ENCODE assay signal across 23 cellular contexts in genomic region chr6:80314531-80314930, GRCh38.
DNase-seq lines count a peak whose midpoint lies in the region; ATAC-seq, FAIRE-seq and TF ChIP-seq lines count a peak whose summit lies in the region.
"Had no signal": no experiment of that assay in that cellular context is flagged by ENCODE, and none has a peak within 500 bp of the region (broad histone marks: within the 10 kb centered on the region; RNA-seq: fewer than 3 reads in every experiment).

No MANE protein-coding gene starts in this region.

- no peak for TF ChIP-seq RAD21 in HepG2 (CRISPR knock-in tag; IDR thresholded peaks at IDR 0.05)

- H3K18ac ChIP-seq in neuronal stem cell (ENCODE audit: low read length), result peak overlapping the region; percentile 57

- POLR2A ChIA-PET in HepG2 (lab: Yijun Ruan, JAX), result no interaction called here

- TF ChIP-seq CTCF in HepG2 (CRISPR knock-in tag; IDR thresholded peaks at IDR 0.05), result no peak
- no peak for TF ChIP-seq CTCF in right lobe of liver (IDR thresholded peaks at IDR 0.05)
- no peak for TF ChIP-seq CTCF in thyroid gland (IDR thresholded peaks at IDR 0.05)

- H3K9ac ChIP-seq in HepG2 (ENCODE audit: insufficient read depth, low read depth, low read length) (no peak overlapping the region), neuronal stem cell (ENCODE audit: low read depth, low read length, poor library complexity) (no peak overlapping the region)
- H3K9ac ChIP-seq: BLaER1 treated with 17β-estradiol and CSF1 and Interleukin-3, amounts not matched to agents 10 nM and 100 nM had no signal

- H3K4me2 ChIP-seq in HepG2 (ENCODE audit: low read depth, low read length) (no peak overlapping the region), neuronal stem cell (ENCODE audit: insufficient read depth, low read length, poor library complexity, severe bottlenecking) (no peak overlapping the region)
- H3K4me2 ChIP-seq: BLaER1 treated with 17β-estradiol and CSF1 and Interleukin-3, amounts not matched to agents 10 nM and 100 nM had no signal

- H4K20me1 ChIP-seq in HepG2 (ENCODE audit: insufficient read depth, low read length), result no peaks in the 10 kb centered on the region
- H4K20me1 ChIP-seq: BLaER1 treated with 17β-estradiol and CSF1 and Interleukin-3, amounts not matched to agents 10 nM and 100 nM had no signal

- H2BK12ac ChIP-seq in neuronal stem cell (ENCODE audit: low read length), result no peak overlapping the region

- H3K27ac ChIP-seq in HepG2 (ENCODE audit: extremely low read length, insufficient read depth, low read length) (no peak overlapping the region), right lobe of liver (no peak overlapping the region), neuronal stem cell (replicated peaks; ENCODE audit: low read length) (no peak overlapping the region), thyroid gland (no peak overlapping the region)
- H3K27ac ChIP-seq: 22Rv1; BLaER1 treated with 17β-estradiol and CSF1 and Interleukin-3, amounts not matched to agents 10 nM and 100 nM had no signal

- H3K27me3 ChIP-seq in HepG2 (ENCODE audit: control insufficient read depth in 1 of 2, insufficient read depth in 2 of 2, low read length in 2 of 2) (no peaks in the 10 kb centered on the region), right lobe of liver (no peaks in the 10 kb centered on the region), neuronal stem cell (ENCODE audit: control insufficient read depth in 3 of 3, insufficient read depth in 3 of 3, low read depth in 1 of 3, low read length in 3 of 3) (no peaks in the 10 kb centered on the region), thyroid gland (no peaks in the 10 kb centered on the region)
- H3K27me3 ChIP-seq: BE2C; BLaER1 treated with 17β-estradiol and CSF1 and Interleukin-3, amounts not matched to agents 10 nM and 100 nM had no signal

- H3K14ac ChIP-seq in neuronal stem cell (ENCODE audit: low read length), result no peak overlapping the region

- H3K4me1 ChIP-seq in HepG2 (ENCODE audit: insufficient read depth, low read length), result no peaks in the 10 kb centered on the region
- H3K4me1 ChIP-seq in right lobe of liver, result no peaks in the 10 kb centered on the region
- H3K4me1 ChIP-seq in neuronal stem cell (ENCODE audit: control insufficient read depth in 2 of 2, insufficient read depth in 1 of 2, low read depth in 1 of 2, low read length in 2 of 2), result peaks cover 0 to 2% of the 10 kb centered on the region in 2 donors
- no peaks in the 10 kb centered on the region for H3K4me1 ChIP-seq in thyroid gland
- H3K4me1 ChIP-seq: BLaER1 treated with 17β-estradiol and CSF1 and Interleukin-3, amounts not matched to agents 10 nM and 100 nM had no signal

- in situ Hi-C loops in HepG2 (cut with HindIII; ENCODE audit: extremely low pct_ligation_motif_present, low pct_unique_long_range_greater_than_20kb), result no loop called here

- no peak overlapping the region for H4K8ac ChIP-seq in neuronal stem cell (ENCODE audit: low read depth, low read length)

- H3K9me3 ChIP-seq in HepG2 (ENCODE audit: low read length) (no peaks in the 10 kb centered on the region), right lobe of liver (no peaks in the 10 kb centered on the region), neuronal stem cell (replicated peaks in 1 of 2; ENCODE audit: control insufficient read depth in 2 of 2, insufficient read depth in 1 of 2, low read depth in 1 of 2, low read length in 2 of 2) (peaks cover 2 to 18% of the 10 kb centered on the region in 2 donors), thyroid gland (no peaks in the 10 kb centered on the region)
- H3K9me3 ChIP-seq: BE2C; BLaER1 treated with 17β-estradiol and CSF1 and Interleukin-3, amounts not matched to agents 10 nM and 100 nM had no signal

- H4K91ac ChIP-seq in neuronal stem cell (ENCODE audit: low read depth, low read length, poor library complexity), result no peak overlapping the region

- ATAC-seq in HepG2, result no peak
- ATAC-seq in right lobe of liver, result no peak
- ATAC-seq: GM12878 had no signal

- peak overlapping the region; percentile 39 for H3K23ac ChIP-seq in neuronal stem cell (ENCODE audit: low read depth, low read length, poor library complexity)

- H2AK5ac ChIP-seq in neuronal stem cell (ENCODE audit: low read depth, low read length), result no peak overlapping the region

- H2BK15ac ChIP-seq in neuronal stem cell (ENCODE audit: low read length), result no peak overlapping the region

- TF ChIP-seq EP300 in HepG2 (IDR thresholded peaks at IDR 0.05; ENCODE audit: low read depth in 2 of 2, low read length in 2 of 2) (no peak), HepG2 (CRISPR knock-in tag; IDR thresholded peaks at IDR 0.05; ENCODE audit: borderline replicate concordance) (no peak)

- H3K79me2 ChIP-seq in HepG2 (ENCODE audit: insufficient read depth, low read length), result no peaks in the 10 kb centered on the region

- intact Hi-C loops in HepG2 (cut with micrococcal nuclease; ENCODE audit: unreplicated experiment) (no loop called here), right lobe of liver (cut with DNase I) (no loop called here), thyroid gland (cut with DNase I) (no loop called here)

- FAIRE-seq in HepG2 (lab: Jason Lieb, UNC), result no peak
- FAIRE-seq: A204.1, D721Med, GM12878 had no signal

- no peak overlapping the region for H3K4me3 ChIP-seq in HepG2 (replicated peaks in 1 of 3; ENCODE audit: insufficient read depth in 1 of 3, low read depth in 2 of 3, low read length in 3 of 3)
- H3K4me3 ChIP-seq in right lobe of liver, result no peak overlapping the region
- H3K4me3 ChIP-seq in neuronal stem cell (ENCODE audit: low read length in 2 of 2), result no peak overlapping the region
- H3K4me3 ChIP-seq in thyroid gland (replicated peaks in 1 of 3), result no peak overlapping the region
- H3K4me3 ChIP-seq: BLaER1 treated with 17β-estradiol and CSF1 and Interleukin-3, amounts not matched to agents 10 nM and 100 nM; GM12878 had no signal

- no peak overlapping the region for H3K4ac ChIP-seq in neuronal stem cell (ENCODE audit: low read length)

- H3K36me3 ChIP-seq in HepG2 (replicated peaks in 1 of 2; ENCODE audit: control insufficient read depth in 1 of 2, insufficient read depth in 2 of 2, low read length in 2 of 2) (no peaks in the 10 kb centered on the region), right lobe of liver (no peaks in the 10 kb centered on the region), neuronal stem cell (replicated peaks in 1 of 2; ENCODE audit: control insufficient read depth in 2 of 2, insufficient read depth in 2 of 2, low read length in 2 of 2) (no peaks in the 10 kb centered on the region), thyroid gland (no peaks in the 10 kb centered on the region)
- H3K36me3 ChIP-seq: BE2C; BLaER1 treated with 17β-estradiol and CSF1 and Interleukin-3, amounts not matched to agents 10 nM and 100 nM had no signal

- H2BK120ac ChIP-seq in neuronal stem cell (ENCODE audit: low read depth, low read length), result peak overlapping the region; percentile 47

- CTCF ChIA-PET in HepG2 (lab: Yijun Ruan, JAX; ENCODE audit: low intra/inter-chr PET ratio, low total read pairs), result no interaction called here

- TF ChIP-seq POLR2A in HepG2 (IDR thresholded peaks at IDR 0.05; ENCODE audit: insufficient read depth in 1 of 2, low read depth in 2 of 2, low read length in 2 of 2) (no peak), right lobe of liver (IDR thresholded peaks at IDR 0.05) (no peak), thyroid gland (IDR thresholded peaks at IDR 0.05) (no peak)

- H2AFZ ChIP-seq in HepG2 (ENCODE audit: low read length) (no peak overlapping the region), neuronal stem cell (ENCODE audit: low read length) (no peak overlapping the region)

- DNase-seq in HepG2 (ENCODE audit: low spot score), result no peak
- no peak for DNase-seq in right lobe of liver
- no peak for DNase-seq in neuronal stem cell (ENCODE audit: low spot score)
- DNase-seq in thyroid gland, result peak; percentile 16 to 25
- DNase-seq in hippocampal formation (lab: John Stamatoyannopoulos, UW), result no peak
- no peak for DNase-seq in activated effector memory CD4-positive, alpha-beta T cell treated with anti-CD3 and anti-CD28 coated beads, Interleukin-2, amount 50 U/mL, for 16 hours
- DNase-seq: ACHN; AML-193; BE2C; CD4-positive, alpha-beta T cell; CD8-positive, alpha-beta memory T cell; DMS 273 treated with DMSO at 0.1 percent for 48 hours; DMS79; EL; GDM1; GOT3; H7; HCEC 1CT had no signal

- peaks cover 2% of the 10 kb centered on the region for H3K79me1 ChIP-seq in neuronal stem cell (ENCODE audit: low read depth, low read length)

- 93% methylated on average over 13 of the region's 13 CpGs for WGBS in HepG2 (ENCODE audit: low lambda C conversion rate)
- WGBS in right lobe of liver (ENCODE audit: insufficient coverage, low coverage, low lambda C conversion rate, missing lambda C conversion rate), result 80% methylated on average over 1 of the region's 13 CpGs
- no CpG with 5 or more reads among the region's 13 CpGs for WGBS in neuronal stem cell (ENCODE audit: extremely low coverage in 2 of 2, insufficient read length in 2 of 2, insufficient replicate concordance in 1 of 2), 2 donors
- WGBS in thyroid gland, 2 donors, result 85 to 88% methylated on average over 11 to 13 of the region's 13 CpGs

- no TSS peak for BruUV-seq in HepG2 (replicated peaks; lab: Mats Ljungman, UMichigan)

- H2BK5ac ChIP-seq in neuronal stem cell (ENCODE audit: low read length), result peak overlapping the region; percentile 13

TF ChIP-seq in HepG2, 621 proteins besides CTCF, POLR2A, EP300 and RAD21:
- TF ChIP-seq MAFF (IDR thresholded peaks at IDR 0.05; ENCODE audit: low read depth, low read length) (peak; percentile 97), MAFK (conservative IDR thresholded peaks at IDR 0.05 in 1 of 2, IDR thresholded peaks at IDR 0.05 in 1 of 2; ENCODE audit: low read length in 2 of 2) (peak; percentile 94 to 98), XRCC5 (optimal IDR thresholded peaks at IDR 0.05; ENCODE audit: low read length) (no peak)

Comparison
In these comparisons a context has a peak if more than half of its experiments do, and no peak if none do; other contexts are left out.
1. DNase-seq: peak in thyroid gland (2 of 2); none in HepG2 (single experiment), right lobe of liver (0 of 3), neuronal stem cell (single experiment), hippocampal formation (0 of 2) and activated effector memory CD4-positive, alpha-beta T cell treated with anti-CD3 and anti-CD28 coated beads, Interleukin-2, amount 50 U/mL, for 16 hours (single experiment).